ENCODE assay signal across 1 cellular context in the genomic region with DNA sequence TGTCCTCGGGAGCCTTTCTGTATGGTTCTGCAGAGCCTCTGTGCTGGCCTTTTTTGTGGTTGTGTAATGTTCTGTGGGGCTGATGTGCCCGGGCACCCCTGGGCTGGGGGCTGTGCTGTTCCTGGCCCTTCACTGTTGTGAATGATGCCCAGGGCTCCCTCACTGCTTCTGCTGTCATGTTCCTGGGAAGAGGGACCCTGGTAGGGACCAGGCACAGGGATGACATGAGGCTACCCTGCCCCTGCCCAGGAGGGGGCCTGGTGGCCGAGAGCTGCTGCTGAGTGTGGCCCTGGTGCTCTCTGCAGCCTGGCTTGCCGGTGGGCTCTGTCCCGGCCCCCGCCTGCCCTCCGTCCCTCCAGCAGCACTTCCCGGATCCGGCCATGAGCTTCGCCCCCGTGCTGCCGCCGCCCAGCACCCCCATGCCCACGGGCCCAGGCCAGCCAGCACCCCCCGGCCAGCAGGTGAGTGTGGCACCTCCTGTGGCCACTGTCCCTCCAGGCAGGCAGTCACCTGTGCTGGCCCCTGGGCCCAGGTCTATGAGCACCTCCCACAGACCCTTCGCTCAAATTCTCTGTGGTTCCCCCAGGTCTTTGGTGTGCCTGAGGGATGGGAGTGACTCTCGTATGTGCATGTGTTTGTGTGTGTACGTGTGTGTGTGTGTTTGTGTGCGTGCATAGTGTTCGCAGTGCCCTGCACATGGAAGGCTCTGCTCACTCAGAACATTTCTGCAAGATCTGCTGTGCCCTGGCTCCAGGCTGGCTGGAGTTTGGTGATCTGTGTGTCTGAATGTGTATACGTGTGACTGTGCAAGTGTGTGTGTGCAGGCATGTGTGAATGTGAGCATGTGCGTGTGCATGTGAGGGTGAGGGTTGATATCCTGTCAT.
TF ChIP-seq lines count a peak whose summit lies in the region.

No MANE protein-coding gene starts in this region.

TF ChIP-seq in H1, 55 proteins besides CTCF, POLR2A, EP300 and RAD21:
- TF ChIP-seq POLR2AphosphoS5 (IDR thresholded peaks at IDR 0.05; ENCODE audit: low read depth, low read length) (0 out of 2 replicates have a peak, but pooled peaks have one; percentile 7), HDAC6 (IDR thresholded peaks at IDR 0.05; ENCODE audit: low read depth, low read length) (no peak)
